ENCODE assay signal across 24 cellular contexts in the genomic region with DNA sequence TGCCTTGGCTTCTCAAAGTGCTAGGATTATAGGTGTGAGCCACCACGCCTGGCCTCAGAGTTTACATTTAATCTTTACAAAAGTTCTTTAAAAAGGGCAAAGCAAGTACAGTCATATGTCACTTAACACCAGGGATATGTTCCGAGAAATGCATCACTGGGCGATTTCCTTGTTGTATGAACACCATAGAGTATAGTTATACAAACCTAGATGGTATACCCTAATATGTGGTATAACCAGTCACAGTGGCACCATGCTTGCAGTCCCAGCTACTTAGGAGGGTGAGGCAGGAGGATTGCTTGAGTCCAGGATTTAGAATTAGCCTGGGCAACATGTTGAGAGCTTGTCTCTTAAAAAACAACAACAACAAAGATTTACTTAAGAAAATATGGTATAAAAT.
"Had no signal": no experiment of that assay in that cellular context is flagged by ENCODE, and none has a peak within 500 bp of the region (broad histone marks: within the 10 kb centered on the region; RNA-seq: fewer than 3 reads in every experiment).

No MANE protein-coding gene starts in this region.

- H3K27me3 ChIP-seq: breast epithelium, SJCRH30 had no signal

- H3K9me3 Mint-ChIP-seq: activated naive CD8-positive, alpha-beta T cell treated with anti-CD3 and anti-CD28 coated beads, Interleukin-2, amount 10 ng/mL, durations not matched to agents 7 days and 5 days had no signal

- H3K27ac Mint-ChIP-seq: activated CD8-positive, alpha-beta memory T cell treated with anti-CD3 and anti-CD28 coated beads, Interleukin-2, amount 10 ng/mL, durations not matched to agents 7 days and 5 days; activated naive CD8-positive, alpha-beta T cell treated with anti-CD3 and anti-CD28 coated beads, Interleukin-2, amount 10 ng/mL, durations not matched to agents 7 days and 5 days had no signal

- ATAC-seq: activated CD8-positive, alpha-beta memory T cell treated with anti-CD3 and anti-CD28 coated beads, Interleukin-2, amount 10 ng/mL, durations not matched to agents 7 days and 5 days; K562; Panc1 had no signal

- H3K4me3 ChIP-seq: breast epithelium, K562, SJCRH30 had no signal

- H3K27ac ChIP-seq: breast epithelium, RWPE1, SJCRH30, VCaP had no signal

- DNase-seq: activated CD4-positive, CD25-positive, alpha-beta regulatory T cell; activated CD8-positive, alpha-beta memory T cell treated with anti-CD3 and anti-CD28 coated beads, Interleukin-2, amount 10 ng/mL, durations not matched to agents 7 days and 5 days; activated naive CD4-positive, alpha-beta T cell; activated naive CD8-positive, alpha-beta T cell treated with anti-CD3 and anti-CD28 coated beads, Interleukin-2, amount 10 ng/mL, durations not matched to agents 7 days and 5 days; aorta; caudate nucleus; Karpas-422; NCI-H1105 treated with DMSO at 0.1 percent for 48 hours; NCI-H1436 treated with DMSO at 0.1 percent for 48 hours; NCI-H187; NCI-H2081; NCI-H510A treated with DMSO at 0.1 percent for 48 hours; NCI-H69; NK-92 treated with Interleukin-12 subunit alpha and Interleukin-12 subunit beta, amount 100 ng/mL, for 24 hours; OCI-M1; Right ventricle myocardium superior; SJCRH30; SK-N-SH; T-helper 1 cell had no signal

- H3K27me3 Mint-ChIP-seq: activated CD8-positive, alpha-beta memory T cell treated with anti-CD3 and anti-CD28 coated beads, Interleukin-2, amount 10 ng/mL, durations not matched to agents 7 days and 5 days; activated naive CD8-positive, alpha-beta T cell treated with anti-CD3 and anti-CD28 coated beads, Interleukin-2, amount 10 ng/mL, durations not matched to agents 7 days and 5 days had no signal

- H3K4me3 Mint-ChIP-seq: activated CD8-positive, alpha-beta memory T cell treated with anti-CD3 and anti-CD28 coated beads, Interleukin-2, amount 10 ng/mL, durations not matched to agents 7 days and 5 days; activated naive CD8-positive, alpha-beta T cell treated with anti-CD3 and anti-CD28 coated beads, Interleukin-2, amount 10 ng/mL, durations not matched to agents 7 days and 5 days had no signal
